ENCODE assay signal across 8 cellular contexts in the genomic region with DNA sequence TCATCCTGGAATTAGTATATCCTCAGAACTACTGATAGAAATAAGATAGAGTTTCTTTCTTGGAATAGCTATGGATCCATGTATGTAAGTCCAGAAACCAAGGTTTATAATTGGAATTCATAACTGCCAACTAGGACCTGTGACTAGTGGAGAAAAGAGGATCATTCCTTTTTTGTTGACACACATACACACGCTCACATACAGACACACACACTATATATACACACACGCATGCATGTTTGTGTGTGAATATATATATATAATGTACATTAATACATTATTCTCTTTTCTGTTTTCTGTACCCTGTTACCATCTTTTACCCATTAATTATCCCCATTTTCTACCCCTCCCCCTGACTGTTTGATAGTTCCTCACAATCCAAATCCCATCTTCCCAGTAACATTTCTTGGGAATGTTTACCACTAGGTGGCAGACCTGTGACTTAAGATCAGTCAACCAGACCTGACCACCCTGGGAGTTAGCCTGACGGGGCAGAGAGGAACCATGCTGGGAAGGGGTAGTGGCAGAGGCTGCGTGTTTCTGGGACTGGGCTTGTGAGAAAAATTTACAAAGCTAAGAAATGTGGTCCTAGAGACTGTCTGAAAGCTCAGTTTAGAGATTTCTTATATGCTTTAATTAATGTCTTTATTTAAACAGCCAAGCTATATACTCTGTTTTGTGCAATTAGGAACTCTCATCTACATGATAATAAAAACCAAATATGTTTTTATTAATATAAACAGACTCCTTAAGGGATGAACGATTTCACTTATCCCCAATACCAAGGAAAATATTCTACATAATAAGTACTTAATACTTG.
DNase-seq lines count a peak whose midpoint lies in the region; ATAC-seq, FAIRE-seq and TF ChIP-seq lines count a peak whose summit lies in the region.

No MANE protein-coding gene starts in this region.

- peaks cover 0 to 5% (median 4%) of the 10 kb centered on the region in 5 experiments for H3K9me3 Mint-ChIP-seq in brain

- H3K36me3 Mint-ChIP-seq in brain = peaks cover 11% of the 10 kb centered on the region

- no peak for TF ChIP-seq POLR2A in vagina (IDR thresholded peaks at IDR 0.05)

- no peaks in the 10 kb centered on the region for H3K36me3 ChIP-seq in vagina

- no peak overlapping the region for H3K4me3 Mint-ChIP-seq in brain

- H3K4me1 Mint-ChIP-seq in brain = peaks cover 9% of the 10 kb centered on the region

- no peak overlapping the region for H3K27ac Mint-ChIP-seq in brain

- peak; percentile 53 for TF ChIP-seq CTCF in GM10248 (IDR thresholded peaks at IDR 0.05; ENCODE audit: control extremely low read depth, extremely low read depth, low read depth, missing control alignments)
- TF ChIP-seq CTCF in brain (conservative IDR thresholded peaks at IDR 0.05) = peak; percentile 61 to 74
- peak in 2 of 3 experiments; percentile 42 to 46 for TF ChIP-seq CTCF in vagina (IDR thresholded peaks at IDR 0.05)

- H3K27me3 ChIP-seq in vagina = no peaks in the 10 kb centered on the region

- no peaks in the 10 kb centered on the region for H3K4me1 ChIP-seq in vagina

- FAIRE-seq in islet of Langerhans (lab: Jason Lieb, UNC) = peak; percentile 45

- no peak overlapping the region for H3K27ac ChIP-seq in vagina

- intact Hi-C loops in vagina (cut with DNase I) = no loop called here

- no peaks in the 10 kb centered on the region for H3K27me3 Mint-ChIP-seq in brain

- H3K9me3 ChIP-seq in vagina = no peaks in the 10 kb centered on the region

- POLR2A ChIA-PET in GM10248 (lab: Yijun Ruan, JAX) = no interaction called here

- ATAC-seq in HG02610 (IDR thresholded peaks at IDR 0.05; ENCODE audit: unreplicated experiment) (peak; percentile 66), GM21737 (IDR thresholded peaks at IDR 0.05; ENCODE audit: unreplicated experiment) (no peak)

- CTCF ChIA-PET in GM10248 (lab: Yijun Ruan, JAX) = interaction anchor here (0.7 to 1.2 kb wide), 4 partner anchors 9 to 182 kb away, joined by 3 to 4 read pairs (median 4); no protein-coding TSS in a partner anchor

- H3K4me3 ChIP-seq in vagina = no peak overlapping the region

- DNase-seq in GM10248 (ENCODE audit: extremely low spot score) (peak; percentile 12), NCI-H226 (peak; percentile 54), vagina (ENCODE audit: extremely low spot score in 2 of 2) (no peak), OCI-M2 (lab: John Stamatoyannopoulos, UW; ENCODE audit: unreplicated experiment) (no peak)

Comparison
In these comparisons a context has a peak if more than half of its experiments do, and no peak if none do; other contexts are left out.
1. DNase-seq: peak in GM10248 (single experiment) and NCI-H226 (single experiment); none in vagina (0 of 2) and OCI-M2 (single experiment).
2. Peak in every context shown above with its lines, with median percentiles within 50 percentile points of each other: CTCF ChIP-seq.